ENCODE assay signal across 13 cellular contexts in the genomic region with DNA sequence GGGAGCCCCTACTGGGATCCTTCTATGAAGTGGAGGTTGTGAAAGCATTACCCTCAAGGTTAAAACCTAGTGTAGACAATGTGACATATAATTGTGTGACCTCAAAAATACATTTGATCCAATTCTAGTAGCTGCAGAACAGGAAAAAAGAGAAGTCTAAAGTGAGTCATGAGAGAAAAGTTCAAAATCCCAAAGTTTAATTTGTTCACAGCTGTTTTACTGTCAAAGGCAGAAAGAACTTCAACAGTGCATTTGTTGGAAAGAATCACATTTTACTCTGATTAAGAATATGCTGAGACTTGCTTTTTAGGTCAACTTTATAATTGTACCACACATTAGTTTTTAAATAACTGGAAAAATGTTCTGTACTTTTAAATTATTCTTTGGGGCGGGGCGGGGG.
DNase-seq lines count a peak whose midpoint lies in the region; ATAC-seq and TF ChIP-seq lines count a peak whose summit lies in the region.
"Had no signal": no experiment of that assay in that cellular context is flagged by ENCODE, and none has a peak within 500 bp of the region (broad histone marks: within the 10 kb centered on the region; RNA-seq: fewer than 3 reads in every experiment).

No MANE protein-coding gene starts in this region.

- TF ChIP-seq CTCF in right atrium auricular region (IDR thresholded peaks at IDR 0.05): no peak

- ATAC-seq in GM19455 (IDR thresholded peaks at IDR 0.05; ENCODE audit: unreplicated experiment): no peak
- ATAC-seq: GM23338 had no signal

- no peaks in the 10 kb centered on the region for H3K4me1 ChIP-seq in right atrium auricular region
- H3K4me1 ChIP-seq: Caco-2 had no signal

- peak; percentile 26 for DNase-seq in LHCN-M2 (ENCODE audit: low read depth)
- peak; percentile 29 for DNase-seq in dedifferentiated amniotic fluid mesenchymal stem cell (ENCODE audit: extremely low spot score)
- DNase-seq in myocyte (ENCODE audit: low read depth): peak; percentile 9
- no peak for DNase-seq in SW 1271 (lab: John Stamatoyannopoulos, UW)
- no peak for DNase-seq in right atrium auricular region (ENCODE audit: low spot score)
- no peak for DNase-seq in activated CD4-positive, alpha-beta T cell treated with anti-CD3 and anti-CD28 coated beads for 4 hours
- DNase-seq: AML-193; Caco-2; CD4-positive, alpha-beta T cell; HCEC 1CT had no signal

- H3K27me3 ChIP-seq in right atrium auricular region: no peaks in the 10 kb centered on the region

- H3K36me3 ChIP-seq in right atrium auricular region: no peaks in the 10 kb centered on the region

- no peaks in the 10 kb centered on the region for H3K9me3 ChIP-seq in right atrium auricular region
- H3K9me3 ChIP-seq: Caco-2 had no signal

- no peak overlapping the region for H3K27ac ChIP-seq in right atrium auricular region
- H3K27ac ChIP-seq: C4-2B had no signal

- H3K4me3 ChIP-seq in right atrium auricular region: no peak overlapping the region
- H3K4me3 ChIP-seq: GM23338 had no signal

Comparison
In these comparisons a context has a peak if more than half of its experiments do, and no peak if none do; other contexts are left out.
1. DNase-seq: peak in LHCN-M2 (single experiment), dedifferentiated amniotic fluid mesenchymal stem cell (single experiment) and myocyte (single experiment); none in SW 1271 (0 of 2), right atrium auricular region (single experiment) and activated CD4-positive, alpha-beta T cell treated with anti-CD3 and anti-CD28 coated beads for 4 hours (0 of 2).